In the genomic region with DNA sequence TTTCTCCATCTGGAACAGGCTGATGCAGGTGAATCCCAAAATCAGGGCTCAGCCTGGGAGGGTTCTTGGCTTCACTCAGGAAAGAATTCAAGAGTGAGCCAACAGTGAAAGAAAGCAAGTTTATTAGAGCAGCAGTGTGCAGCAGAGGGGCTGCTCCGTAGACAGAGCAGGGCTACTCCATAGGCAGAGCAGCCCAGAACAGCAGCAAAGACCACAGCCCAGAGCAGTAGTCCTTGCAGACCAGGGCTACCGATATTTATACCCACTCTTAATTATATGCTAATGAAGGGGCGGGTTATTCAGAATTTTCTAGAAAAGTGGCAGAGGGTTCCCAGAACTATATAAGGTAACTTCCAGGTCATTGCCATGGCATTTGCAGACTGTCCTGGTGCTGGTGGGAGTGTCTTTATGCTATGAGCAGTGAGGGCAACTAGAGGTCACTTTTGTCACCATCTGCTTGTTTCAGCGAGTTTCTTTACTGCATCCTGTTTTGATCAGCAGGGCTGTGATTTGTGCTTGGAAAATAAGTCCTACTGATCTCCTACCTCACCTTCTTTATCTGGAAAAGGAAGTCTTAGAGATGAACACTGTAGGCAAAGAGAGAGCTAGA, we compare ENCODE assay signal across 19 cellular contexts. TPM values are rescaled to one million over a fixed set of nuclear protein-coding genes. Genes with fewer than 3 reads are reported as not detected.
DNase-seq lines count a peak whose midpoint lies in the region; ATAC-seq and TF ChIP-seq lines count a peak whose summit lies in the region.
"Had no signal": no experiment of that assay in that cellular context is flagged by ENCODE, and none has a peak within 500 bp of the region (broad histone marks: within the 10 kb centered on the region; RNA-seq: fewer than 3 reads in every experiment).

No MANE protein-coding gene starts in this region.

- ATAC-seq in GM18868 (IDR thresholded peaks at IDR 0.05; ENCODE audit: unreplicated experiment), result no peak
- ATAC-seq: GM23338; naive thymus-derived CD8-positive, alpha-beta T cell had no signal

- H3K79me2 ChIP-seq in parathyroid adenoma, result no peaks in the 10 kb centered on the region

- TF ChIP-seq CTCF in fibroblast of pulmonary artery (IDR thresholded peaks at IDR 0.05; ENCODE audit: low read length, missing control alignments) (no peak), parathyroid adenoma (IDR thresholded peaks at IDR 0.05) (no peak), colonic mucosa (IDR thresholded peaks at IDR 0.05) (no peak)

- peak; percentile 28 for DNase-seq in ELR (ENCODE audit: low read depth)
- peak; percentile 69 for DNase-seq in RPMI7951 (ENCODE audit: low read depth)
- peak; percentile 32 for DNase-seq in fibroblast of pulmonary artery (ENCODE audit: low read depth)
- DNase-seq in activated CD4-positive, alpha-beta memory T cell treated with anti-CD3 and anti-CD28 coated beads, Interleukin-2, amount 10 ng/mL, durations not matched to agents 7 days and 5 days, result no peak
- no peak for DNase-seq in colonic mucosa
- DNase-seq: activated CD8-positive, alpha-beta memory T cell treated with anti-CD3 and anti-CD28 coated beads for 24 hours; BE2C; head of caudate nucleus; naive thymus-derived CD8-positive, alpha-beta T cell; NCI-H1694 treated with DMSO at 0.1 percent for 48 hours; NCI-H510A treated with DMSO at 0.1 percent for 48 hours; SHP77; stimulated activated CD8-positive, alpha-beta memory T cell treated with anti-CD3 and anti-CD28 coated beads, Interleukin-4, amount 100 ng/mL, for 48 hours had no signal

- no peak overlapping the region for H3K4me3 Mint-ChIP-seq in activated CD4-positive, alpha-beta memory T cell treated with anti-CD3 and anti-CD28 coated beads, Interleukin-2, amount 10 ng/mL, durations not matched to agents 7 days and 5 days
- H3K4me3 Mint-ChIP-seq: GM23338; memory B cell; naive thymus-derived CD8-positive, alpha-beta T cell had no signal

- peak overlapping the region; percentile 30 for H2AFZ ChIP-seq in parathyroid adenoma
- H2AFZ ChIP-seq: GM23338 had no signal

- H3K9ac ChIP-seq in parathyroid adenoma (no peak overlapping the region), colonic mucosa (ENCODE audit: low read depth in 2 of 2, low read length in 2 of 2) (peak overlapping the region in 1 of 2 donors; percentile 6)

- H3K36me3 ChIP-seq in parathyroid adenoma (ENCODE audit: control insufficient read depth, insufficient read depth, low read length) (no peaks in the 10 kb centered on the region), colonic mucosa (no peaks in the 10 kb centered on the region)
- H3K36me3 ChIP-seq: BE2C, esophagus muscularis mucosa, suprapubic skin had no signal

- intact Hi-C loops in colonic mucosa (cut with DNase I), result no loop called here

- POLR2A ChIA-PET in activated CD4-positive, alpha-beta memory T cell treated with anti-CD3 and anti-CD28 coated beads, Interleukin-2, amount 10 ng/mL, durations not matched to agents 7 days and 5 days (lab: Charles Lee), result interaction anchor here (1.2 to 2.0 kb wide), 3 partner anchors 13 to 100 kb away, joined by 3 to 5 read pairs (median 4); no protein-coding TSS in a partner anchor

- peaks cover 36% of the 10 kb centered on the region for H3K4me1 Mint-ChIP-seq in activated CD4-positive, alpha-beta memory T cell treated with anti-CD3 and anti-CD28 coated beads, Interleukin-2, amount 10 ng/mL, durations not matched to agents 7 days and 5 days
- H3K4me1 Mint-ChIP-seq: GM23338 had no signal

- CTCF ChIA-PET in activated CD4-positive, alpha-beta memory T cell treated with anti-CD3 and anti-CD28 coated beads, Interleukin-2, amount 10 ng/mL, durations not matched to agents 7 days and 5 days (lab: Charles Lee), result interaction anchor here (0.6 to 2.1 kb wide), 7 partner anchors 9 to 118 kb away, joined by 3 to 5 read pairs (median 4); no protein-coding TSS in a partner anchor

- H3K4me3 ChIP-seq in fibroblast of pulmonary artery (replicated peaks; ENCODE audit: low read depth, low read length) (no peak overlapping the region), parathyroid adenoma (ENCODE audit: low read depth, low read length) (no peak overlapping the region), colonic mucosa (no peak overlapping the region)
- H3K4me3 ChIP-seq: esophagus muscularis mucosa, GM23338, suprapubic skin had no signal

- H3K4me2 ChIP-seq in parathyroid adenoma (ENCODE audit: low read length), result peak overlapping the region; percentile 11
- H3K4me2 ChIP-seq: GM23338 had no signal

- H3K9me3 ChIP-seq in parathyroid adenoma (ENCODE audit: control insufficient read depth, low read length) (no peaks in the 10 kb centered on the region), colonic mucosa (no peaks in the 10 kb centered on the region)
- H3K9me3 ChIP-seq: BE2C, esophagus muscularis mucosa, suprapubic skin had no signal

- no peaks in the 10 kb centered on the region for H3K27me3 ChIP-seq in parathyroid adenoma (ENCODE audit: control insufficient read depth, insufficient read depth, low read length)
- H3K27me3 ChIP-seq in colonic mucosa, result no peaks in the 10 kb centered on the region
- H3K27me3 ChIP-seq: BE2C, esophagus muscularis mucosa, suprapubic skin had no signal

- H3K27ac ChIP-seq in parathyroid adenoma (no peak overlapping the region), colonic mucosa (no peak overlapping the region)
- H3K27ac ChIP-seq: esophagus muscularis mucosa, suprapubic skin had no signal

- no peaks in the 10 kb centered on the region for H3K27me3 Mint-ChIP-seq in activated CD4-positive, alpha-beta memory T cell treated with anti-CD3 and anti-CD28 coated beads, Interleukin-2, amount 10 ng/mL, durations not matched to agents 7 days and 5 days
- H3K27me3 Mint-ChIP-seq: memory B cell had no signal

- peaks cover 3% of the 10 kb centered on the region for H3K36me3 Mint-ChIP-seq in activated CD4-positive, alpha-beta memory T cell treated with anti-CD3 and anti-CD28 coated beads, Interleukin-2, amount 10 ng/mL, durations not matched to agents 7 days and 5 days (ENCODE audit: low read depth)
- H3K36me3 Mint-ChIP-seq: memory B cell; naive thymus-derived CD8-positive, alpha-beta T cell had no signal

- no peaks in the 10 kb centered on the region for H3K9me3 Mint-ChIP-seq in activated CD4-positive, alpha-beta memory T cell treated with anti-CD3 and anti-CD28 coated beads, Interleukin-2, amount 10 ng/mL, durations not matched to agents 7 days and 5 days
- H3K9me3 Mint-ChIP-seq: memory B cell; naive thymus-derived CD8-positive, alpha-beta T cell had no signal

- no peak overlapping the region for H3K27ac Mint-ChIP-seq in activated CD4-positive, alpha-beta memory T cell treated with anti-CD3 and anti-CD28 coated beads, Interleukin-2, amount 10 ng/mL, durations not matched to agents 7 days and 5 days
- H3K27ac Mint-ChIP-seq: GM23338, memory B cell had no signal

- H3K4me1 ChIP-seq in parathyroid adenoma, result peaks cover 14% of the 10 kb centered on the region
- H3K4me1 ChIP-seq in colonic mucosa, result peaks cover 7% of the 10 kb centered on the region

RNA-seq across cellular contexts. Expression of a gene that starts 39.8 kb away (rescaled TPM):
- total RNA-seq in RPMI7951 (2014; rRNA removed; shearing (Covaris generic)), result 42.1 and 42.2 TPM in 2 replicates
- 10 to 100 TPM; 79.6 to 80.5 TPM for total RNA-seq in activated CD4-positive, alpha-beta memory T cell treated with anti-CD3 and anti-CD28 coated beads, Interleukin-2, amount 10 ng/mL, durations not matched to agents 7 days and 5 days
- total RNA-seq in colonic mucosa, result 10 to 100 TPM; 33.2 to 37.9 TPM

Comparison
In these comparisons a context has a peak if more than half of its experiments do, and no peak if none do; other contexts are left out.
1. DNase-seq: peak in ELR (single experiment), RPMI7951 (single experiment) and fibroblast of pulmonary artery (single experiment); none in activated CD4-positive, alpha-beta memory T cell treated with anti-CD3 and anti-CD28 coated beads, Interleukin-2, amount 10 ng/mL, durations not matched to agents 7 days and 5 days (single experiment) and colonic mucosa (single experiment).